In the genomic region with DNA sequence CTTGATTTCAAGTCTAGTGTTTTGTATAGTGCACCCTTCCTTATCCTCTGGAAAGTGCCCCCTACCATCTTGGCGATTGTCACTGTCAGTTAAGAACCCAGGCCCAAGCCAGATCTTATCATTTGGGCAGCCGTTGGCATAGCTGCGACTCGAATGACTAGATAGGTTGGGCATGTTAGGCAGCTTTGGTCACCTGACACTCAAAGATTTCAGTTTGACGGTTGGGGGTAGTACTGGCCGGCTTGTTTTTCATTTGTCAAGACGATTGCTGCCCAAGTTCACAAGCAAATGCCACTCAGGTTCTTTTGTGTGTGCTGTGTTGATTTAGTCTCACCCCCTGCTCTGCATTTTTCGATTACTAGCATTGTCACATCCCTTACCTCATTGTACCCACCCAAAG, we compare ENCODE assay signal across 16 cellular contexts. TPM values are rescaled to one million over a fixed set of nuclear protein-coding genes. Genes with fewer than 3 reads are reported as not detected.
DNase-seq lines count a peak whose midpoint lies in the region; ATAC-seq and TF ChIP-seq lines count a peak whose summit lies in the region.
"Had no signal": no experiment of that assay in that cellular context is flagged by ENCODE, and none has a peak within 500 bp of the region (broad histone marks: within the 10 kb centered on the region; RNA-seq: fewer than 3 reads in every experiment).

No MANE protein-coding gene starts in this region.

- no peaks in the 10 kb centered on the region for H3K9me3 Mint-ChIP-seq in dendritic cell treated with granulocyte-macrophage colony-stimulating factor and Interleukin-4, amounts not matched to agents 40 ng/mL and 50 ng/mL, for 4 days
- H3K9me3 Mint-ChIP-seq in Calu3 (ENCODE audit: low read depth, unreplicated experiment): no peaks in the 10 kb centered on the region
- H3K9me3 Mint-ChIP-seq: activated naive CD8-positive, alpha-beta T cell treated with anti-CD3 and anti-CD28 coated beads, Interleukin-2, amount 50 U/mL, for 24 hours; stimulated activated naive CD8-positive, alpha-beta T cell treated with anti-CD3 and anti-CD28 coated beads, Interleukin-15, Interleukin-2, amounts not matched to agents 100 ng/mL and 50 ng/mL, for 24 hours; T-cell had no signal

- peak overlapping the region; percentile 42 for H3K4me3 ChIP-seq in psoas muscle
- H3K4me3 ChIP-seq: BLaER1 treated with 17β-estradiol and CSF1 and Interleukin-3, amounts not matched to agents 10 nM and 100 nM had no signal

- no peak overlapping the region for H3K4me3 Mint-ChIP-seq in dendritic cell treated with granulocyte-macrophage colony-stimulating factor and Interleukin-4, amounts not matched to agents 40 ng/mL and 50 ng/mL, for 4 days
- H3K4me3 Mint-ChIP-seq in Calu3 (ENCODE audit: low read depth, unreplicated experiment): no peak overlapping the region
- H3K4me3 Mint-ChIP-seq: activated naive CD8-positive, alpha-beta T cell treated with anti-CD3 and anti-CD28 coated beads, Interleukin-2, amount 50 U/mL, for 24 hours; stimulated activated naive CD8-positive, alpha-beta T cell treated with anti-CD3 and anti-CD28 coated beads, Interleukin-15, Interleukin-2, amounts not matched to agents 100 ng/mL and 50 ng/mL, for 24 hours; T-cell had no signal

- H3K27ac Mint-ChIP-seq in dendritic cell treated with granulocyte-macrophage colony-stimulating factor and Interleukin-4, amounts not matched to agents 40 ng/mL and 50 ng/mL, for 4 days: peak overlapping the region; percentile 48
- H3K27ac Mint-ChIP-seq in Calu3 (ENCODE audit: unreplicated experiment): no peak overlapping the region
- H3K27ac Mint-ChIP-seq: activated naive CD8-positive, alpha-beta T cell treated with anti-CD3 and anti-CD28 coated beads, Interleukin-2, amount 50 U/mL, for 24 hours; stimulated activated naive CD8-positive, alpha-beta T cell treated with anti-CD3 and anti-CD28 coated beads, Interleukin-15, Interleukin-2, amounts not matched to agents 100 ng/mL and 50 ng/mL, for 24 hours had no signal

- no TSS peak for BruUV-seq in Calu3 (replicated peaks; lab: Mats Ljungman, UMichigan)

- peaks cover 66% of the 10 kb centered on the region for H3K4me1 ChIP-seq in psoas muscle

- H3K27me3 ChIP-seq in psoas muscle (ENCODE audit: insufficient read depth in 3 of 3, low read length in 2 of 3): no peaks in the 10 kb centered on the region
- H3K27me3 ChIP-seq: BLaER1 treated with 17β-estradiol and CSF1 and Interleukin-3, amounts not matched to agents 10 nM and 100 nM had no signal

- no peak for TF ChIP-seq EP300 in Ishikawa (IDR thresholded peaks at IDR 0.05; ENCODE audit: borderline replicate concordance)

- H3K27me3 Mint-ChIP-seq in dendritic cell treated with granulocyte-macrophage colony-stimulating factor and Interleukin-4, amounts not matched to agents 40 ng/mL and 50 ng/mL, for 4 days: no peaks in the 10 kb centered on the region
- no peaks in the 10 kb centered on the region for H3K27me3 Mint-ChIP-seq in Calu3 (ENCODE audit: unreplicated experiment)
- H3K27me3 Mint-ChIP-seq: activated naive CD8-positive, alpha-beta T cell treated with anti-CD3 and anti-CD28 coated beads, Interleukin-2, amount 50 U/mL, for 24 hours; stimulated activated naive CD8-positive, alpha-beta T cell treated with anti-CD3 and anti-CD28 coated beads, Interleukin-15, Interleukin-2, amounts not matched to agents 100 ng/mL and 50 ng/mL, for 24 hours; T-cell had no signal

- H3K4me1 Mint-ChIP-seq in dendritic cell treated with granulocyte-macrophage colony-stimulating factor and Interleukin-4, amounts not matched to agents 40 ng/mL and 50 ng/mL, for 4 days (ENCODE audit: low read depth): peaks cover 32% of the 10 kb centered on the region
- H3K4me1 Mint-ChIP-seq in Calu3 (ENCODE audit: low read depth, unreplicated experiment): no peaks in the 10 kb centered on the region

- intact Hi-C loops in dendritic cell treated with granulocyte-macrophage colony-stimulating factor and Interleukin-4, amounts not matched to agents 40 ng/mL and 50 ng/mL, for 4 days (cut with micrococcal nuclease): no loop called here
- intact Hi-C loops in psoas muscle (cut with DNase I): no loop called here
- intact Hi-C loops in Calu3 (cut with micrococcal nuclease; ENCODE audit: unreplicated experiment): no loop called here

- 28 to 41% (median 30%) methylated on average over 8 of the region's 8 CpGs for WGBS in psoas muscle, 3 donors

- peaks cover 43% of the 10 kb centered on the region for H3K36me3 Mint-ChIP-seq in dendritic cell treated with granulocyte-macrophage colony-stimulating factor and Interleukin-4, amounts not matched to agents 40 ng/mL and 50 ng/mL, for 4 days (ENCODE audit: low read depth)
- H3K36me3 Mint-ChIP-seq in Calu3 (ENCODE audit: insufficient read depth, unreplicated experiment): peaks cover 9% of the 10 kb centered on the region

- no peaks in the 10 kb centered on the region for H3K36me3 ChIP-seq in psoas muscle (ENCODE audit: insufficient read depth in 1 of 2, low read depth in 1 of 2)

- peak; percentile 73 to 80 (median 78) for ATAC-seq in psoas muscle
- no peak for ATAC-seq in HG03175 (IDR thresholded peaks at IDR 0.05; ENCODE audit: unreplicated experiment)
- no peak for ATAC-seq in GM18517 (IDR thresholded peaks at IDR 0.05; ENCODE audit: unreplicated experiment)
- ATAC-seq: activated naive CD8-positive, alpha-beta T cell treated with anti-CD3 and anti-CD28 coated beads, Interleukin-2, amount 50 U/mL, for 24 hours; HepG2; T-cell had no signal

- no peaks in the 10 kb centered on the region for H3K9me3 ChIP-seq in psoas muscle

- no peak for TF ChIP-seq CTCF in psoas muscle (IDR thresholded peaks at IDR 0.05)
- TF ChIP-seq CTCF in Calu3 (IDR thresholded peaks at IDR 0.05; ENCODE audit: unreplicated experiment): no peak

- peak overlapping the region; percentile 89 for H3K27ac ChIP-seq in psoas muscle
- H3K27ac ChIP-seq: BLaER1 treated with 17β-estradiol and CSF1 and Interleukin-3, amounts not matched to agents 10 nM and 100 nM had no signal

- TF ChIP-seq RAD21 in Ishikawa (IDR thresholded peaks at IDR 0.05; ENCODE audit: low read depth): no peak

- DNase-seq in NCI-H345 (lab: John Stamatoyannopoulos, UW) (peak; percentile 91), psoas muscle (no peak), Calu3 (no peak)
- DNase-seq: activated CD4-positive, alpha-beta T cell treated with anti-CD3 and anti-CD28 coated beads for 4 hours; activated naive CD8-positive, alpha-beta T cell treated with anti-CD3 and anti-CD28 coated beads, Interleukin-2, amount 50 U/mL, for 24 hours; DND-41; MV-4-11; NCI-H226; T-cell had no signal

- CTCF ChIA-PET in Calu3 (lab: Charles Lee): no interaction called here

TF ChIP-seq in Ishikawa, 13 proteins besides CTCF, POLR2A, EP300 and RAD21:
- TF ChIP-seq, protein P1, sequence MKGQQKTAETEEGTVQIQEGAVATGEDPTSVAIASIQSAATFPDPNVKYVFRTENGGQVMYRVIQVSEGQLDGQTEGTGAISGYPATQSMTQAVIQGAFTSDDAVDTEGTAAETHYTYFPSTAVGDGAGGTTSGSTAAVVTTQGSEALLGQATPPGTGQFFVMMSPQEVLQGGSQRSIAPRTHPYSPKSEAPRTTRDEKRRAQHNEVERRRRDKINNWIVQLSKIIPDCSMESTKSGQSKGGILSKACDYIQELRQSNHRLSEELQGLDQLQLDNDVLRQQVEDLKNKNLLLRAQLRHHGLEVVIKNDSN (IDR thresholded peaks at IDR 0.05): peak; percentile 65
- TF ChIP-seq TCF12 (IDR thresholded peaks at IDR 0.05; ENCODE audit: low read depth) (no peak), CEBPB (IDR thresholded peaks at IDR 0.05) (no peak), CREB1 (IDR thresholded peaks at IDR 0.05; ENCODE audit: low read depth) (no peak), TEAD4 (IDR thresholded peaks at IDR 0.05) (no peak), EGR1 (IDR thresholded peaks at IDR 0.05) (no peak)
- TF ChIP-seq, protein P2, sequence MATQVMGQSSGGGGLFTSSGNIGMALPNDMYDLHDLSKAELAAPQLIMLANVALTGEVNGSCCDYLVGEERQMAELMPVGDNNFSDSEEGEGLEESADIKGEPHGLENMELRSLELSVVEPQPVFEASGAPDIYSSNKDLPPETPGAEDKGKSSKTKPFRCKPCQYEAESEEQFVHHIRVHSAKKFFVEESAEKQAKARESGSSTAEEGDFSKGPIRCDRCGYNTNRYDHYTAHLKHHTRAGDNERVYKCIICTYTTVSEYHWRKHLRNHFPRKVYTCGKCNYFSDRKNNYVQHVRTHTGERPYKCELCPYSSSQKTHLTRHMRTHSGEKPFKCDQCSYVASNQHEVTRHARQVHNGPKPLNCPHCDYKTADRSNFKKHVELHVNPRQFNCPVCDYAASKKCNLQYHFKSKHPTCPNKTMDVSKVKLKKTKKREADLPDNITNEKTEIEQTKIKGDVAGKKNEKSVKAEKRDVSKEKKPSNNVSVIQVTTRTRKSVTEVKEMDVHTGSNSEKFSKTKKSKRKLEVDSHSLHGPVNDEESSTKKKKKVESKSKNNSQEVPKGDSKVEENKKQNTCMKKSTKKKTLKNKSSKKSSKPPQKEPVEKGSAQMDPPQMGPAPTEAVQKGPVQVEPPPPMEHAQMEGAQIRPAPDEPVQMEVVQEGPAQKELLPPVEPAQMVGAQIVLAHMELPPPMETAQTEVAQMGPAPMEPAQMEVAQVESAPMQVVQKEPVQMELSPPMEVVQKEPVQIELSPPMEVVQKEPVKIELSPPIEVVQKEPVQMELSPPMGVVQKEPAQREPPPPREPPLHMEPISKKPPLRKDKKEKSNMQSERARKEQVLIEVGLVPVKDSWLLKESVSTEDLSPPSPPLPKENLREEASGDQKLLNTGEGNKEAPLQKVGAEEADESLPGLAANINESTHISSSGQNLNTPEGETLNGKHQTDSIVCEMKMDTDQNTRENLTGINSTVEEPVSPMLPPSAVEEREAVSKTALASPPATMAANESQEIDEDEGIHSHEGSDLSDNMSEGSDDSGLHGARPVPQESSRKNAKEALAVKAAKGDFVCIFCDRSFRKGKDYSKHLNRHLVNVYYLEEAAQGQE (IDR thresholded peaks at IDR 0.05; ENCODE audit: low read depth): no peak
- TF ChIP-seq, protein P3, sequence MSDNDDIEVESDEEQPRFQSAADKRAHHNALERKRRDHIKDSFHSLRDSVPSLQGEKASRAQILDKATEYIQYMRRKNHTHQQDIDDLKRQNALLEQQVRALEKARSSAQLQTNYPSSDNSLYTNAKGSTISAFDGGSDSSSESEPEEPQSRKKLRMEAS (IDR thresholded peaks at IDR 0.05): no peak

RNA-seq across cellular contexts. Expression of a gene that starts 6.7 kb away (rescaled TPM):
- total RNA-seq in psoas muscle (100 to 1,000 TPM; 230 to 302 (median 270) TPM), Calu3 (2022) (81.6 and 93.8 TPM in 2 replicates)
- 100 to 1,000 TPM; 119 to 290 (median 260) TPM for polyA plus RNA-seq in psoas muscle

RNA-seq across cellular contexts. Expression of a gene that starts 19.4 kb away (rescaled TPM):
- total RNA-seq in psoas muscle (10 to 100 TPM; 23.8 to 34.6 (median 26.5) TPM), Calu3 (2022) (32.6 and 37.1 TPM in 2 replicates)
- 10 to 100 TPM; 29.8 to 45.4 (median 31.9) TPM for polyA plus RNA-seq in psoas muscle

Comparison
In these comparisons a context has a peak if more than half of its experiments do, and no peak if none do; other contexts are left out.
1. ATAC-seq: peak in psoas muscle (4 of 4); none in HG03175 (single experiment) and GM18517 (single experiment).